30 cellular contexts compared by ENCODE assay signal in genomic region chr3:184572528-184573270, GRCh38. TPM values are rescaled to one million over a fixed set of nuclear protein-coding genes. Genes with fewer than 3 reads are reported as not detected.
DNase-seq lines count a peak whose midpoint lies in the region; ATAC-seq and TF ChIP-seq lines count a peak whose summit lies in the region.
"Had no signal": no experiment of that assay in that cellular context is flagged by ENCODE, and none has a peak within 500 bp of the region (broad histone marks: within the 10 kb centered on the region; RNA-seq: fewer than 3 reads in every experiment).

No MANE protein-coding gene starts in this region.

- H3K79me2 ChIP-seq in neural progenitor cell (ENCODE audit: low read depth) = no peaks in the 10 kb centered on the region

- H3K4me3 Mint-ChIP-seq in WTC11 = no peak overlapping the region
- peak overlapping the region; percentile 53 for H3K4me3 Mint-ChIP-seq in neural progenitor cell
- H3K4me3 Mint-ChIP-seq: CD14-positive monocyte; CD8-positive, alpha-beta memory T cell; GM23338; HFFc6 had no signal

- H3F3A ChIP-seq in neural progenitor cell (ENCODE audit: low read depth) = peaks cover 13% of the 10 kb centered on the region

- H3K9me3 Mint-ChIP-seq in WTC11 (no peaks in the 10 kb centered on the region), neural progenitor cell (no peaks in the 10 kb centered on the region)
- H3K9me3 Mint-ChIP-seq: CD14-positive monocyte; CD8-positive, alpha-beta memory T cell; GM23338; HFFc6 had no signal

- H3K27ac Mint-ChIP-seq in WTC11 = no peak overlapping the region
- H3K27ac Mint-ChIP-seq in neural progenitor cell = peak overlapping the region; percentile 74
- H3K27ac Mint-ChIP-seq: GM23338, HFFc6 had no signal

- peaks cover 0 to 27% (median 0%) of the 10 kb centered on the region in 11 experiments; a peak in 6 of 22 replicates for H3K36me3 ChIP-seq in BLaER1 treated with 17β-estradiol and CSF1 and Interleukin-3, amounts not matched to agents 10 nM and 100 nM
- H3K36me3 ChIP-seq in neural progenitor cell = no peaks in the 10 kb centered on the region

- H2AFZ ChIP-seq in neural progenitor cell (replicated peaks) = no peak overlapping the region
- H2AFZ ChIP-seq: GM23338, PC-9 had no signal

- H3K27me3 Mint-ChIP-seq in WTC11 (ENCODE audit: low read depth) (peaks cover 65% of the 10 kb centered on the region), neural progenitor cell (ENCODE audit: insufficient read depth, low read depth) (peaks cover 19% of the 10 kb centered on the region)

- H3K4me1 Mint-ChIP-seq in WTC11 (peaks cover 56% of the 10 kb centered on the region), neural progenitor cell (peaks cover 77% of the 10 kb centered on the region)

- no peak overlapping the region for H3K4me3 ChIP-seq in BLaER1 treated with 17β-estradiol and CSF1 and Interleukin-3, amounts not matched to agents 10 nM and 100 nM
- no peak overlapping the region for H3K4me3 ChIP-seq in neural progenitor cell
- H3K4me3 ChIP-seq: GM12878, GM23338, HAP-1, PC-9 had no signal

- ATAC-seq in WTC11 = no peak
- no peak for ATAC-seq in HG03439 (IDR thresholded peaks at IDR 0.05; ENCODE audit: unreplicated experiment)
- ATAC-seq: GM12878, GM23338 had no signal

- POLR2A ChIA-PET in WTC11 (lab: Charles Lee) = interaction anchor here (0.6 kb wide), 1 partner anchor 33 kb away, joined by 3 read pairs; no protein-coding TSS in a partner anchor

- CTCF ChIA-PET in WTC11 (lab: Charles Lee) = interaction anchor here (0.5 to 1.2 kb wide), 2 partner anchors 11 to 201 kb away, joined by 3 to 5 read pairs; partner anchors contain the start of gene EPHB3

- DNase-seq in WTC11 (ENCODE audit: low spot score) (no peak), left kidney (ENCODE audit: low read depth, low spot score) (peak; percentile 63), neural progenitor cell (ENCODE audit: low spot score) (no peak), SIG-M5 (lab: John Stamatoyannopoulos, UW) (no peak), KBM-7 (no peak)
- DNase-seq: CD8-positive, alpha-beta memory T cell; DMS 273 treated with DMSO at 0.1 percent for 48 hours; DMS79; EL; GDM1; HFFc6; IMR-90; MM.1S; NCI-H1417; NCI-H1694; NCI-H2029 treated with DMSO at 0.1 percent for 48 hours; NCI-H2171; NCI-H345; NCI-H510A treated with DMSO at 0.1 percent for 48 hours; NK-92 treated with Interleukin-12 subunit alpha and Interleukin-12 subunit beta, amount 100 ng/mL, for 24 hours; PC-9; SHP77 treated with DMSO at 0.1 percent for 48 hours; SK-N-SH had no signal

- H3K27ac ChIP-seq in BLaER1 treated with 17β-estradiol and CSF1 and Interleukin-3, amounts not matched to agents 10 nM and 100 nM = no peak overlapping the region
- no peak overlapping the region for H3K27ac ChIP-seq in neural progenitor cell
- H3K27ac ChIP-seq: KMS-11, PC-9 had no signal

- peak overlapping the region in 7 of 11 experiments; percentile 41 to 79 (median 67); a peak in 11 of 22 replicates for H3K4me2 ChIP-seq in BLaER1 treated with 17β-estradiol and CSF1 and Interleukin-3, amounts not matched to agents 10 nM and 100 nM
- H3K4me2 ChIP-seq in neural progenitor cell = no peak overlapping the region
- H3K4me2 ChIP-seq: GM23338, KMS-11, PC-9, SK-N-SH had no signal

- H3K9ac ChIP-seq in BLaER1 treated with 17β-estradiol and CSF1 and Interleukin-3, amounts not matched to agents 10 nM and 100 nM = no peak overlapping the region
- no peak overlapping the region for H3K9ac ChIP-seq in neural progenitor cell
- H3K9ac ChIP-seq: KMS-11, SK-N-SH had no signal

- H4K20me1 ChIP-seq in BLaER1 treated with 17β-estradiol and CSF1 and Interleukin-3, amounts not matched to agents 10 nM and 100 nM = peaks cover 0 to 84% (median 15%) of the 10 kb centered on the region in 11 experiments; a peak in 14 of 22 replicates
- H4K20me1 ChIP-seq in neural progenitor cell (ENCODE audit: low read depth) = peaks cover 55% of the 10 kb centered on the region

- H3K36me3 Mint-ChIP-seq in WTC11 (peaks cover 7% of the 10 kb centered on the region), neural progenitor cell (peaks cover 7% of the 10 kb centered on the region)
- H3K36me3 Mint-ChIP-seq: CD8-positive, alpha-beta memory T cell had no signal

- TF ChIP-seq CTCF in WTC11 (IDR thresholded peaks at IDR 0.05) (no peak), neural progenitor cell (IDR thresholded peaks at IDR 0.05) (no peak)

- H3K27me3 ChIP-seq in BLaER1 treated with 17β-estradiol and CSF1 and Interleukin-3, amounts not matched to agents 10 nM and 100 nM = peaks cover 36 to 47% (median 42%) of the 10 kb centered on the region in 11 experiments
- H3K27me3 ChIP-seq in neural progenitor cell = peaks cover 70% of the 10 kb centered on the region

- H3K4me1 ChIP-seq in BLaER1 treated with 17β-estradiol and CSF1 and Interleukin-3, amounts not matched to agents 10 nM and 100 nM = peaks cover 20 to 49% (median 45%) of the 10 kb centered on the region in 10 experiments; a peak in 19 of 20 replicates
- peaks cover 33% of the 10 kb centered on the region for H3K4me1 ChIP-seq in neural progenitor cell

- no peaks in the 10 kb centered on the region for H3K9me3 ChIP-seq in BLaER1 treated with 17β-estradiol and CSF1 and Interleukin-3, amounts not matched to agents 10 nM and 100 nM (replicated peaks in 1 of 11)
- H3K9me3 ChIP-seq in neural progenitor cell (ENCODE audit: low read depth) = no peaks in the 10 kb centered on the region
- H3K9me3 ChIP-seq: HAP-1, SK-N-SH had no signal

- in situ Hi-C loops in KBM-7 (cut with MboI; ENCODE audit: low pct_unique_long_range_greater_than_20kb, low sequenced_read_pairs) = no loop called here

TF ChIP-seq in WTC11, 78 proteins besides CTCF, POLR2A, EP300 and RAD21:
- 0 out of 2 replicates have a peak, but pooled peaks have one; percentile 17 for TF ChIP-seq FOXP1 (CRISPR knock-in tag; IDR thresholded peaks at IDR 0.05; ENCODE audit: borderline replicate concordance)
- TF ChIP-seq NFE2L1 (CRISPR knock-in tag; IDR thresholded peaks at IDR 0.05) = no peak

RNA-seq across cellular contexts. Expression of gene EPHB3, which starts 11.1 kb away (rescaled TPM):
- total RNA-seq in WTC11 (2021) (5.3 to 11.4 TPM (median 6.3 TPM) in 3 replicates), neural progenitor cell (ENCODE audit: low replicate concordance) (2.3 and 3.6 TPM in 2 replicates)
- total RNA-seq: GM12878 had no signal
